Comparison of ENCODE assay signal across 22 cellular contexts in genomic region chr19:39828634-39829032, GRCh38. TPM values are rescaled to one million over a fixed set of nuclear protein-coding genes. Genes with fewer than 3 reads are reported as not detected.
DNase-seq lines count a peak whose midpoint lies in the region; ATAC-seq and TF ChIP-seq lines count a peak whose summit lies in the region.
"Had no signal": no experiment of that assay in that cellular context is flagged by ENCODE, and none has a peak within 500 bp of the region (broad histone marks: within the 10 kb centered on the region; RNA-seq: fewer than 3 reads in every experiment).

No MANE protein-coding gene starts in this region.

- DNase-seq in DMS53 (lab: John Stamatoyannopoulos, UW) = peak; percentile 66
- no peak for DNase-seq in DMS53 treated with DMSO at 0.1 percent for 48 hours (lab: John Stamatoyannopoulos, UW; ENCODE audit: unreplicated experiment)
- DNase-seq in NCI-H69 (lab: John Stamatoyannopoulos, UW) = peak; percentile 43
- no peak for DNase-seq in activated CD8-positive, alpha-beta T cell treated with anti-CD3 and anti-CD28 coated beads, Interleukin-2, amount 10 ng/mL, durations not matched to agents 7 days and 5 days
- DNase-seq in neural progenitor cell (ENCODE audit: low spot score) = no peak
- DNase-seq in prostate gland (ENCODE audit: low spot score) = no peak
- no peak for DNase-seq in progenitor cell of endocrine pancreas (ENCODE audit: low spot score, unreplicated experiment)
- DNase-seq in SW480 (ENCODE audit: low spot score) = no peak
- DNase-seq: 8988T; activated CD4-positive, alpha-beta T cell treated with anti-CD3 and anti-CD28 coated beads for 1 hour; HCEC 1CT; islet precursor cell; NCI-H1417 treated with DMSO at 0.1 percent for 48 hours; NCI-H345; OCI-M1; SW 1271 had no signal

- peaks cover 2% of the 10 kb centered on the region for H4K20me1 ChIP-seq in neural progenitor cell (ENCODE audit: low read depth)

- H2AFZ ChIP-seq in neural progenitor cell (replicated peaks) = no peak overlapping the region

- H3K27me3 ChIP-seq in neural progenitor cell = no peaks in the 10 kb centered on the region
- no peaks in the 10 kb centered on the region for H3K27me3 ChIP-seq in prostate gland (replicated peaks; ENCODE audit: insufficient read depth)
- H3K27me3 ChIP-seq: suprapubic skin had no signal

- no peak overlapping the region for H3K27ac ChIP-seq in neural progenitor cell
- H3K27ac ChIP-seq in prostate gland = no peak overlapping the region
- H3K27ac ChIP-seq: epithelial cell of prostate, suprapubic skin had no signal

- POLR2A ChIA-PET in activated CD8-positive, alpha-beta T cell treated with anti-CD3 and anti-CD28 coated beads, Interleukin-2, amount 10 ng/mL, durations not matched to agents 7 days and 5 days (lab: Charles Lee) = no interaction called here

- H3K27ac Mint-ChIP-seq in activated CD8-positive, alpha-beta T cell treated with anti-CD3 and anti-CD28 coated beads, Interleukin-2, amount 10 ng/mL, durations not matched to agents 7 days and 5 days = peak overlapping the region; percentile 23
- H3K27ac Mint-ChIP-seq in neural progenitor cell = no peak overlapping the region
- no peak overlapping the region for H3K27ac Mint-ChIP-seq in progenitor cell of endocrine pancreas
- H3K27ac Mint-ChIP-seq: activated T-helper 1 cell treated with anti-CD3 and anti-CD28 coated beads, Interleukin-12 subunit alpha, Interleukin-12 subunit beta, Interleukin-2, Interleukin-4 antibody, amounts not matched to agents 30 ng/mL and 10 ng/mL and 1 ng/mL, durations not matched to agents 14 hours and 24 hours and 36 hours had no signal

- H3K36me3 ChIP-seq in neural progenitor cell (peaks cover 10% of the 10 kb centered on the region), prostate gland (peaks cover 2 to 25% of the 10 kb centered on the region in 2 donors)

- H3F3A ChIP-seq in neural progenitor cell (ENCODE audit: low read depth) = peaks cover 11% of the 10 kb centered on the region

- H3K4me3 ChIP-seq in neural progenitor cell (no peak overlapping the region), prostate gland (no peak overlapping the region)
- H3K4me3 ChIP-seq: suprapubic skin had no signal

- H3K4me2 ChIP-seq in neural progenitor cell = no peak overlapping the region

- H3K4me1 Mint-ChIP-seq in activated CD8-positive, alpha-beta T cell treated with anti-CD3 and anti-CD28 coated beads, Interleukin-2, amount 10 ng/mL, durations not matched to agents 7 days and 5 days (ENCODE audit: low read depth) = peaks cover 34% of the 10 kb centered on the region
- H3K4me1 Mint-ChIP-seq in neural progenitor cell (peaks cover 19% of the 10 kb centered on the region), progenitor cell of endocrine pancreas (ENCODE audit: low read depth) (peaks cover 20% of the 10 kb centered on the region)

- H3K4me1 ChIP-seq in neural progenitor cell (peaks cover 6% of the 10 kb centered on the region), prostate gland (replicated peaks) (peaks cover 8% of the 10 kb centered on the region)

- no peak for ATAC-seq in activated CD8-positive, alpha-beta T cell treated with anti-CD3 and anti-CD28 coated beads, Interleukin-2, amount 10 ng/mL, durations not matched to agents 7 days and 5 days

- H3K9me3 Mint-ChIP-seq in activated CD8-positive, alpha-beta T cell treated with anti-CD3 and anti-CD28 coated beads, Interleukin-2, amount 10 ng/mL, durations not matched to agents 7 days and 5 days (ENCODE audit: insufficient read depth) = no peaks in the 10 kb centered on the region
- H3K9me3 Mint-ChIP-seq in neural progenitor cell = no peaks in the 10 kb centered on the region
- no peaks in the 10 kb centered on the region for H3K9me3 Mint-ChIP-seq in progenitor cell of endocrine pancreas (ENCODE audit: low read depth)
- H3K9me3 Mint-ChIP-seq: activated T-helper 1 cell treated with anti-CD3 and anti-CD28 coated beads, Interleukin-12 subunit alpha, Interleukin-12 subunit beta, Interleukin-2, Interleukin-4 antibody, amounts not matched to agents 30 ng/mL and 10 ng/mL and 1 ng/mL, durations not matched to agents 14 hours and 24 hours and 36 hours; mesothelial cell of epicardium had no signal

- TF ChIP-seq CTCF in neural progenitor cell (IDR thresholded peaks at IDR 0.05) (no peak), prostate gland (IDR thresholded peaks at IDR 0.05) (no peak), progenitor cell of endocrine pancreas (IDR thresholded peaks at IDR 0.05; ENCODE audit: unreplicated experiment) (no peak)

- TF ChIP-seq POLR2A in prostate gland (IDR thresholded peaks at IDR 0.05) = no peak

- H3K9me3 ChIP-seq in neural progenitor cell (ENCODE audit: low read depth) = no peaks in the 10 kb centered on the region
- no peaks in the 10 kb centered on the region for H3K9me3 ChIP-seq in prostate gland
- H3K9me3 ChIP-seq: suprapubic skin had no signal

- no peaks in the 10 kb centered on the region for H3K27me3 Mint-ChIP-seq in activated CD8-positive, alpha-beta T cell treated with anti-CD3 and anti-CD28 coated beads, Interleukin-2, amount 10 ng/mL, durations not matched to agents 7 days and 5 days (ENCODE audit: low read depth)
- H3K27me3 Mint-ChIP-seq in neural progenitor cell (ENCODE audit: insufficient read depth, low read depth) = peaks cover 18% of the 10 kb centered on the region
- no peaks in the 10 kb centered on the region for H3K27me3 Mint-ChIP-seq in progenitor cell of endocrine pancreas

- H3K36me3 Mint-ChIP-seq in activated CD8-positive, alpha-beta T cell treated with anti-CD3 and anti-CD28 coated beads, Interleukin-2, amount 10 ng/mL, durations not matched to agents 7 days and 5 days (ENCODE audit: low read depth) = peaks cover 41% of the 10 kb centered on the region
- peaks cover 38% of the 10 kb centered on the region for H3K36me3 Mint-ChIP-seq in neural progenitor cell
- peaks cover 26% of the 10 kb centered on the region for H3K36me3 Mint-ChIP-seq in progenitor cell of endocrine pancreas (ENCODE audit: insufficient read depth)

- intact Hi-C loops in prostate gland (cut with DNase I) = no loop called here

- CTCF ChIA-PET in activated CD8-positive, alpha-beta T cell treated with anti-CD3 and anti-CD28 coated beads, Interleukin-2, amount 10 ng/mL, durations not matched to agents 7 days and 5 days (lab: Charles Lee) = interaction anchor here (3.6 kb wide), 1 partner anchor 14 kb away, joined by 34 read pairs; no protein-coding TSS in a partner anchor

- 63% methylated on average over 5 of the region's 5 CpGs for WGBS in prostate gland

- H3K79me2 ChIP-seq in neural progenitor cell (ENCODE audit: low read depth) = peaks cover 36% of the 10 kb centered on the region

- no peak overlapping the region for H3K9ac ChIP-seq in neural progenitor cell

- H3K4me3 Mint-ChIP-seq in activated CD8-positive, alpha-beta T cell treated with anti-CD3 and anti-CD28 coated beads, Interleukin-2, amount 10 ng/mL, durations not matched to agents 7 days and 5 days = no peak overlapping the region
- H3K4me3 Mint-ChIP-seq in neural progenitor cell (peak overlapping the region; percentile 8), progenitor cell of endocrine pancreas (ENCODE audit: low read depth) (no peak overlapping the region)
- H3K4me3 Mint-ChIP-seq: activated T-helper 1 cell treated with anti-CD3 and anti-CD28 coated beads, Interleukin-12 subunit alpha, Interleukin-12 subunit beta, Interleukin-2, Interleukin-4 antibody, amounts not matched to agents 30 ng/mL and 10 ng/mL and 1 ng/mL, durations not matched to agents 14 hours and 24 hours and 36 hours; mesothelial cell of epicardium had no signal

RNA-seq across cellular contexts. Expression of gene DYRK1B, which starts 5.3 kb away (rescaled TPM):
- total RNA-seq in activated CD8-positive, alpha-beta T cell treated with anti-CD3 and anti-CD28 coated beads, Interleukin-2, amount 10 ng/mL, durations not matched to agents 7 days and 5 days = 1 to 10 TPM; 7.5 to 8.5 TPM
- total RNA-seq in neural progenitor cell (ENCODE audit: low replicate concordance) = 7.8 and 26.8 TPM in 2 replicates
- total RNA-seq in prostate gland = 10 to 100 TPM; 18.2 to 48.7 TPM
- 80.7 and 90.7 TPM in 2 replicates for total RNA-seq in progenitor cell of endocrine pancreas

RNA-seq across cellular contexts. Expression of gene FBL, which starts 17.5 kb away (rescaled TPM):
- total RNA-seq in activated CD8-positive, alpha-beta T cell treated with anti-CD3 and anti-CD28 coated beads, Interleukin-2, amount 10 ng/mL, durations not matched to agents 7 days and 5 days = 100 to 1,000 TPM; 385 to 399 TPM
- total RNA-seq in neural progenitor cell (ENCODE audit: low replicate concordance) (386 and 428 TPM in 2 replicates), prostate gland (100 to 1,000 TPM; 139 to 224 TPM), progenitor cell of endocrine pancreas (250 and 271 TPM in 2 replicates)

RNA-seq across cellular contexts. Expression of gene LEUTX, which starts 50.0 kb away (rescaled TPM):
- total RNA-seq in activated CD8-positive, alpha-beta T cell treated with anti-CD3 and anti-CD28 coated beads, Interleukin-2, amount 10 ng/mL, durations not matched to agents 7 days and 5 days = not detected
- total RNA-seq in neural progenitor cell (ENCODE audit: low replicate concordance) (not detected in 2 replicates), prostate gland (not detected), progenitor cell of endocrine pancreas (not detected in 2 replicates)
- total RNA-seq: activated T-helper 1 cell treated with anti-CD3 and anti-CD28 coated beads, Interleukin-12 subunit alpha, Interleukin-12 subunit beta, Interleukin-2, Interleukin-4 antibody, amounts not matched to agents 30 ng/mL and 10 ng/mL and 1 ng/mL, durations not matched to agents 14 hours and 24 hours and 36 hours; G401; glomerular endothelial cell; mesothelial cell of epicardium; suprapubic skin had no signal

Comparison
In these comparisons a context has a peak if more than half of its experiments do, and no peak if none do; other contexts are left out.
1. DNase-seq: peak in DMS53 (single experiment) and NCI-H69 (single experiment); none in DMS53 treated with DMSO at 0.1 percent for 48 hours (single experiment), activated CD8-positive, alpha-beta T cell treated with anti-CD3 and anti-CD28 coated beads, Interleukin-2, amount 10 ng/mL, durations not matched to agents 7 days and 5 days (single experiment), neural progenitor cell (single experiment), prostate gland (single experiment), progenitor cell of endocrine pancreas (single experiment) and SW480 (single experiment).